22 cellular contexts compared by ENCODE assay signal in genomic region chr7:91093181-91093580, GRCh38.
"Had no signal": no experiment of that assay in that cellular context is flagged by ENCODE, and none has a peak within 500 bp of the region (broad histone marks: within the 10 kb centered on the region; RNA-seq: fewer than 3 reads in every experiment).

No MANE protein-coding gene starts in this region.

- H3K36me3 ChIP-seq: esophagus muscularis mucosa, gastroesophageal sphincter, heart left ventricle, left lung, lower lobe of right lung had no signal

- FAIRE-seq: endothelial cell of umbilical vein, frontal cortex, islet of Langerhans, keratinocyte had no signal

- DNase-seq: dermis blood vessel endothelial cell; dorsolateral prefrontal cortex; effector CD4-positive, alpha-beta T cell; effector memory CD4-positive, alpha-beta T cell; foreskin keratinocyte; heart left ventricle; hippocampal formation; left cardiac atrium; left lung; left ventricle myocardium superior; lower lobe of right lung; mesenchymal stem cell; mucosa of descending colon; naive B cell; naive thymus-derived CD8-positive, alpha-beta T cell had no signal

- H3K27ac ChIP-seq: coronary artery, dorsolateral prefrontal cortex, esophagus muscularis mucosa, foreskin keratinocyte, gastroesophageal sphincter, heart left ventricle, left lung, lower lobe of right lung had no signal

- H3K4me3 ChIP-seq: coronary artery, dorsolateral prefrontal cortex, esophagus muscularis mucosa, gastroesophageal sphincter, heart left ventricle, left lung, lower lobe of right lung, mucosa of descending colon had no signal

- H3K9me3 ChIP-seq: esophagus muscularis mucosa, gastroesophageal sphincter, heart left ventricle, left lung, lower lobe of right lung, mucosa of descending colon had no signal

- H3K27me3 ChIP-seq: dorsolateral prefrontal cortex, esophagus muscularis mucosa, foreskin keratinocyte, gastroesophageal sphincter, heart left ventricle, left lung had no signal

- H3K4me1 ChIP-seq: foreskin keratinocyte, left lung, lower lobe of right lung had no signal

- ATAC-seq: foreskin keratinocyte; gastroesophageal sphincter; heart left ventricle; left cardiac atrium; left lung; left ventricle myocardium superior; lower lobe of right lung; mucosa of descending colon; naive thymus-derived CD8-positive, alpha-beta T cell had no signal
